In the genomic region with DNA sequence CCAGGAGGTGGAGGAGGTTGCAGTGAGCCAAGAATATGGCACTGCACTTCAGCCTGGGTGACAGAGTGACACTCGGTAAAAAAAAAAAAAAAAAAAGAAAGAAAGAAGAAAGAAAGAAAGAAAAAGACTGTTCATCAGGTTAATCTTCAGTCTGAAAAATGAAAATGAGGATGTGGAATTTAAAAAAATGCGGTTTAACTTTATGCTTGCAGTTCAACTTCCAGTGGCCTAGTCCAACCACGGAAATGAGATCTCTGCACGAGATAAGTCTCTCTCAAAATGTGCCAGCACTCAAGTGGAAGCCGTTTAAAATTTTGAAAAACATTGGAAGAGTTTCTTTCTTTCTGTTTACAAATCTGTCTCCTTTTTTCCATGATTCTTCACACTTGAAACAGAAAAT, we compare ENCODE assay signal across 1 cellular context.
TF ChIP-seq lines count a peak whose summit lies in the region.

No MANE protein-coding gene starts in this region.

TF ChIP-seq in GM23338, 12 proteins besides CTCF, POLR2A, EP300 and RAD21 (continued from another document):
- TF ChIP-seq, protein P1, sequence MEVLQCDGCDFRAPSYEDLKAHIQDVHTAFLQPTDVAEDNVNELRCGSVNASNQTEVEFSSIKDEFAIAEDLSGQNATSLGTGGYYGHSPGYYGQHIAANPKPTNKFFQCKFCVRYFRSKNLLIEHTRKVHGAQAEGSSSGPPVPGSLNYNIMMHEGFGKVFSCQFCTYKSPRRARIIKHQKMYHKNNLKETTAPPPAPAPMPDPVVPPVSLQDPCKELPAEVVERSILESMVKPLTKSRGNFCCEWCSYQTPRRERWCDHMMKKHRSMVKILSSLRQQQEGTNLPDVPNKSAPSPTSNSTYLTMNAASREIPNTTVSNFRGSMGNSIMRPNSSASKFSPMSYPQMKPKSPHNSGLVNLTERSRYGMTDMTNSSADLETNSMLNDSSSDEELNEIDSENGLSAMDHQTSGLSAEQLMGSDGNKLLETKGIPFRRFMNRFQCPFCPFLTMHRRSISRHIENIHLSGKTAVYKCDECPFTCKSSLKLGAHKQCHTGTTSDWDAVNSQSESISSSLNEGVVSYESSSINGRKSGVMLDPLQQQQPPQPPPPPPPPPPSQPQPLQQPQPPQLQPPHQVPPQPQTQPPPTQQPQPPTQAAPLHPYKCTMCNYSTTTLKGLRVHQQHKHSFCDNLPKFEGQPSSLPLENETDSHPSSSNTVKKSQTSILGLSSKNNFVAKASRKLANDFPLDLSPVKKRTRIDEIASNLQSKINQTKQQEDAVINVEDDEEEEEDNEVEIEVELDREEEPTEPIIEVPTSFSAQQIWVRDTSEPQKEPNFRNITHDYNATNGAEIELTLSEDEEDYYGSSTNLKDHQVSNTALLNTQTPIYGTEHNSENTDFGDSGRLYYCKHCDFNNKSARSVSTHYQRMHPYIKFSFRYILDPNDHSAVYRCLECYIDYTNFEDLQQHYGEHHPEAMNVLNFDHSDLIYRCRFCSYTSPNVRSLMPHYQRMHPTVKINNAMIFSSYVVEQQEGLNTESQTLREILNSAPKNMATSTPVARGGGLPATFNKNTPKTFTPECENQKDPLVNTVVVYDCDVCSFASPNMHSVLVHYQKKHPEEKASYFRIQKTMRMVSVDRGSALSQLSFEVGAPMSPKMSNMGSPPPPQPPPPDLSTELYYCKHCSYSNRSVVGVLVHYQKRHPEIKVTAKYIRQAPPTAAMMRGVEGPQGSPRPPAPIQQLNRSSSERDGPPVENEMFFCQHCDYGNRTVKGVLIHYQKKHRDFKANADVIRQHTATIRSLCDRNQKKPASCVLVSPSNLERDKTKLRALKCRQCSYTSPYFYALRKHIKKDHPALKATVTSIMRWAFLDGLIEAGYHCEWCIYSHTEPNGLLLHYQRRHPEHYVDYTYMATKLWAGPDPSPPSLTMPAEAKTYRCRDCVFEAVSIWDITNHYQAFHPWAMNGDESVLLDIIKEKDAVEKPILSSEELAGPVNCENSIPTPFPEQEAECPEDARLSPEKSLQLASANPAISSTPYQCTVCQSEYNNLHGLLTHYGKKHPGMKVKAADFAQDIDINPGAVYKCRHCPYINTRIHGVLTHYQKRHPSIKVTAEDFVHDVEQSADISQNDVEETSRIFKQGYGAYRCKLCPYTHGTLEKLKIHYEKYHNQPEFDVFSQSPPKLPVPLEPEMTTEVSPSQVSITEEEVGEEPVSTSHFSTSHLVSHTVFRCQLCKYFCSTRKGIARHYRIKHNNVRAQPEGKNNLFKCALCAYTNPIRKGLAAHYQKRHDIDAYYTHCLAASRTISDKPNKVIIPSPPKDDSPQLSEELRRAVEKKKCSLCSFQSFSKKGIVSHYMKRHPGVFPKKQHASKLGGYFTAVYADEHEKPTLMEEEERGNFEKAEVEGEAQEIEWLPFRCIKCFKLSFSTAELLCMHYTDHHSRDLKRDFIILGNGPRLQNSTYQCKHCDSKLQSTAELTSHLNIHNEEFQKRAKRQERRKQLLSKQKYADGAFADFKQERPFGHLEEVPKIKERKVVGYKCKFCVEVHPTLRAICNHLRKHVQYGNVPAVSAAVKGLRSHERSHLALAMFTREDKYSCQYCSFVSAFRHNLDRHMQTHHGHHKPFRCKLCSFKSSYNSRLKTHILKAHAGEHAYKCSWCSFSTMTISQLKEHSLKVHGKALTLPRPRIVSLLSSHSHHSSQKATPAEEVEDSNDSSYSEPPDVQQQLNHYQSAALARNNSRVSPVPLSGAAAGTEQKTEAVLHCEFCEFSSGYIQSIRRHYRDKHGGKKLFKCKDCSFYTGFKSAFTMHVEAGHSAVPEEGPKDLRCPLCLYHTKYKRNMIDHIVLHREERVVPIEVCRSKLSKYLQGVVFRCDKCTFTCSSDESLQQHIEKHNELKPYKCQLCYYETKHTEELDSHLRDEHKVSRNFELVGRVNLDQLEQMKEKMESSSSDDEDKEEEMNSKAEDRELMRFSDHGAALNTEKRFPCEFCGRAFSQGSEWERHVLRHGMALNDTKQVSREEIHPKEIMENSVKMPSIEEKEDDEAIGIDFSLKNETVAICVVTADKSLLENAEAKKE (CRISPR knock-in tag; IDR thresholded peaks at IDR 0.05), result no peak
- TF ChIP-seq JUNB (IDR thresholded peaks at IDR 0.05; ENCODE audit: unreplicated experiment), result no peak
- TF ChIP-seq POLR2AphosphoS5 (IDR thresholded peaks at IDR 0.05; ENCODE audit: low read depth), result no peak
- TF ChIP-seq EZH2phosphoT487 (IDR thresholded peaks at IDR 0.05; ENCODE audit: unreplicated experiment), result no peak
- TF ChIP-seq, protein P2, sequence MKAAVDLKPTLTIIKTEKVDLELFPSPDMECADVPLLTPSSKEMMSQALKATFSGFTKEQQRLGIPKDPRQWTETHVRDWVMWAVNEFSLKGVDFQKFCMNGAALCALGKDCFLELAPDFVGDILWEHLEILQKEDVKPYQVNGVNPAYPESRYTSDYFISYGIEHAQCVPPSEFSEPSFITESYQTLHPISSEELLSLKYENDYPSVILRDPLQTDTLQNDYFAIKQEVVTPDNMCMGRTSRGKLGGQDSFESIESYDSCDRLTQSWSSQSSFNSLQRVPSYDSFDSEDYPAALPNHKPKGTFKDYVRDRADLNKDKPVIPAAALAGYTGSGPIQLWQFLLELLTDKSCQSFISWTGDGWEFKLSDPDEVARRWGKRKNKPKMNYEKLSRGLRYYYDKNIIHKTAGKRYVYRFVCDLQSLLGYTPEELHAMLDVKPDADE (IDR thresholded peaks at IDR 0.05), result no peak
- TF ChIP-seq EZH2 (IDR thresholded peaks at IDR 0.05; ENCODE audit: low read depth, unreplicated experiment), result no peak
- TF ChIP-seq ZNF114 (CRISPR knock-in tag; IDR thresholded peaks at IDR 0.05), result no peak
